8 cellular contexts compared by ENCODE assay signal in genomic region chr16:11560701-11561439, GRCh38. TPM values are rescaled to one million over a fixed set of nuclear protein-coding genes. Genes with fewer than 3 reads are reported as not detected.
DNase-seq lines count a peak whose midpoint lies in the region; ATAC-seq lines count a peak whose summit lies in the region.

No MANE protein-coding gene starts in this region.

- H3K4me1 Mint-ChIP-seq in activated naive CD4-positive, alpha-beta T cell treated with anti-CD3 and anti-CD28 coated beads for 36 hours (ENCODE audit: low read depth): peaks cover 82% of the 10 kb centered on the region

- peak overlapping the region; percentile 96 for H3K27ac Mint-ChIP-seq in activated naive CD4-positive, alpha-beta T cell treated with anti-CD3 and anti-CD28 coated beads for 36 hours

- intact Hi-C loops in activated naive CD4-positive, alpha-beta T cell treated with anti-CD3 and anti-CD28 coated beads for 36 hours (cut with micrococcal nuclease): loop anchor here (1.0 to 5.0 kb wide), 4 partner anchors 24 to 236 kb away; partner anchors contain the start of gene ZC3H7A

- no peak overlapping the region for H3K4me3 ChIP-seq in NT2/D1 (ENCODE audit: insufficient read length, low read depth)

- peak overlapping the region; percentile 76 for H3K4me3 Mint-ChIP-seq in activated naive CD4-positive, alpha-beta T cell treated with anti-CD3 and anti-CD28 coated beads for 36 hours

- H3K27me3 Mint-ChIP-seq in activated naive CD4-positive, alpha-beta T cell treated with anti-CD3 and anti-CD28 coated beads for 36 hours (ENCODE audit: low read depth): no peaks in the 10 kb centered on the region

- peak overlapping the region; percentile 12 for H3K9ac ChIP-seq in NT2/D1 (ENCODE audit: insufficient read length, low read depth)

- ATAC-seq in HG03045 (IDR thresholded peaks at IDR 0.05; ENCODE audit: unreplicated experiment): no peak

- H3K36me3 Mint-ChIP-seq in activated naive CD4-positive, alpha-beta T cell treated with anti-CD3 and anti-CD28 coated beads for 36 hours (ENCODE audit: low read depth): peaks cover 27% of the 10 kb centered on the region

- H3K36me3 ChIP-seq in NT2/D1 (ENCODE audit: insufficient read depth, insufficient read length, low read length): peaks cover 20% of the 10 kb centered on the region

- H3K9me3 ChIP-seq in NT2/D1 (ENCODE audit: insufficient read depth, low read length): no peaks in the 10 kb centered on the region

- H3K9me3 Mint-ChIP-seq in activated naive CD4-positive, alpha-beta T cell treated with anti-CD3 and anti-CD28 coated beads for 36 hours: peaks cover 10% of the 10 kb centered on the region

- H3K27me3 ChIP-seq in NT2/D1 (ENCODE audit: insufficient read depth, insufficient read length): no peaks in the 10 kb centered on the region

- CTCF ChIA-PET in activated naive CD4-positive, alpha-beta T cell treated with anti-CD3 and anti-CD28 coated beads for 36 hours (lab: Charles Lee): interaction anchor here (0.6 to 1.3 kb wide), 3 partner anchors 23 to 248 kb away, joined by 3 to 4 read pairs (median 3); no protein-coding TSS in a partner anchor

- H3K4me1 ChIP-seq in NT2/D1 (ENCODE audit: insufficient read depth, insufficient read length): peaks cover 11% of the 10 kb centered on the region

- no peak for DNase-seq in NT2/D1 (ENCODE audit: low read depth, low spot score)
- DNase-seq in activated naive CD4-positive, alpha-beta T cell treated with anti-CD3 and anti-CD28 coated beads for 36 hours: peak; percentile 84
- DNase-seq in iris pigment epithelial cell (ENCODE audit: low read depth): peak; percentile 38
- peak; percentile 23 to 28 for DNase-seq in stimulated activated CD8-positive, alpha-beta memory T cell treated with anti-CD3 and anti-CD28 coated beads, Interleukin-2, amount 100 ng/mL, for 48 hours (ENCODE audit: low read depth in 2 of 2)
- DNase-seq in AML-193 (lab: John Stamatoyannopoulos, UW): no peak
- no peak for DNase-seq in OCI-M2 (lab: John Stamatoyannopoulos, UW; ENCODE audit: unreplicated experiment)
- DNase-seq in Kasumi-1 (lab: John Stamatoyannopoulos, UW): no peak

RNA-seq across cellular contexts. Expression of gene LITAF, which starts 25.8 kb away (rescaled TPM):
- 100 to 1,000 TPM; 171 to 174 TPM for total RNA-seq in activated naive CD4-positive, alpha-beta T cell treated with anti-CD3 and anti-CD28 coated beads for 36 hours

Comparison
In these comparisons a context has a peak if more than half of its experiments do, and no peak if none do; other contexts are left out.
1. DNase-seq: peak in activated naive CD4-positive, alpha-beta T cell treated with anti-CD3 and anti-CD28 coated beads for 36 hours (single experiment), iris pigment epithelial cell (single experiment) and stimulated activated CD8-positive, alpha-beta memory T cell treated with anti-CD3 and anti-CD28 coated beads, Interleukin-2, amount 100 ng/mL, for 48 hours (2 of 2); none in NT2/D1 (single experiment), AML-193 (0 of 2), OCI-M2 (single experiment) and Kasumi-1 (0 of 2).